Comparison of ENCODE assay signal across 1 cellular context in genomic region chr11:47611240-47611863, GRCh38.
TF ChIP-seq lines count a peak whose summit lies in the region.

No MANE protein-coding gene starts in this region.

TF ChIP-seq in SK-N-SH treated with all-trans-retinoic acid at 6 μM for 48 hours, 23 proteins besides CTCF, POLR2A, EP300 and RAD21 (continued from another document):
- TF ChIP-seq PATZ1 (CRISPR knock-in tag; IDR thresholded peaks at IDR 0.05; ENCODE audit: borderline replicate concordance): no peak
- no peak for TF ChIP-seq ZFP3 (CRISPR knock-in tag; IDR thresholded peaks at IDR 0.05)
